Comparison of ENCODE assay signal across 36 cellular contexts in genomic region chr2:4866198-4866597, GRCh38.
"Had no signal": no experiment of that assay in that cellular context is flagged by ENCODE, and none has a peak within 500 bp of the region (broad histone marks: within the 10 kb centered on the region; RNA-seq: fewer than 3 reads in every experiment).

No MANE protein-coding gene starts in this region.

- DNase-seq: activated B cell treated with CpG ODN at 0.5 μM for 24 hours; activated CD4-positive, alpha-beta memory T cell treated with anti-CD3 and anti-CD28 coated beads for 36 hours; activated CD4-positive, alpha-beta T cell treated with anti-CD3 and anti-CD28 coated beads for 4 hours; activated CD4-positive, alpha-beta T cell treated with anti-CD3 and anti-CD28 coated beads, Interleukin-2, amount 10 ng/mL, durations not matched to agents 24 days and 14 days; activated CD4-positive, alpha-beta T cell treated with anti-CD3 and anti-CD28 coated beads, Interleukin-2, amount 50 U/mL, for 1 hour; activated CD4-positive, alpha-beta T cell treated with anti-CD3 and anti-CD28 coated beads, Interleukin-2, amount 50 U/mL, for 4 hours; activated CD4-positive, CD25-positive, alpha-beta regulatory T cell treated with anti-CD3 and anti-CD28 coated beads, Interleukin-2, amount 50 U/mL, for 72 hours; activated CD8-positive, alpha-beta memory T cell treated with anti-CD3 and anti-CD28 coated beads, Interleukin-2, amount 50 U/mL, for 4 hours; activated CD8-positive, alpha-beta T cell treated with anti-CD3 and anti-CD28 coated beads for 36 hours; activated effector memory CD4-positive, alpha-beta T cell treated with anti-CD3 and anti-CD28 coated beads, Interleukin-2, amount 50 U/mL, for 16 hours; activated gamma-delta T cell treated with Interleukin-2 at 50 U/mL for 16 hours; activated naive CD4-positive, alpha-beta T cell; activated naive CD4-positive, alpha-beta T cell treated with anti-CD3 and anti-CD28 coated beads for 36 hours; activated naive CD4-positive, alpha-beta T cell treated with anti-CD3 and anti-CD28 coated beads, Interleukin-2, amount 50 U/mL, for 16 hours; activated naive CD8-positive, alpha-beta T cell treated with anti-CD3 and anti-CD28 coated beads for 36 hours; activated T-cell treated with anti-CD3 and anti-CD28 coated beads for 4 hours; activated T-cell treated with anti-CD3 and anti-CD28 coated beads, Interleukin-2, amount 50 U/mL, for 1 hour; activated T-cell treated with anti-CD3 and anti-CD28 coated beads, Interleukin-2, amount 50 U/mL, for 4 hours; activated T-cell treated with anti-CD3 and anti-CD28 coated beads, Interleukin-2, amount 50 U/mL, for 72 hours; adrenal gland; amniotic stem cell; aorta; body of pancreas; brain microvascular endothelial cell; central memory CD4-positive, alpha-beta T cell; T-helper 1 cell; T-helper 2 cell; T-helper 9 cell had no signal

- H3K36me3 ChIP-seq: adrenal gland, brain microvascular endothelial cell, breast epithelium had no signal

- H3K36me3 Mint-ChIP-seq: activated CD4-positive, alpha-beta memory T cell treated with anti-CD3 and anti-CD28 coated beads for 36 hours; activated naive CD8-positive, alpha-beta T cell treated with anti-CD3 and anti-CD28 coated beads for 36 hours had no signal

- FAIRE-seq: astrocyte had no signal

- ATAC-seq: activated CD8-positive, alpha-beta T cell treated with anti-CD3 and anti-CD28 coated beads for 36 hours; activated naive CD4-positive, alpha-beta T cell treated with anti-CD3 and anti-CD28 coated beads, Interleukin-2, amount 50 U/mL, for 72 hours; activated T-cell treated with anti-CD3 and anti-CD28 coated beads, Interleukin-2, amount 50 U/mL, for 4 hours; activated T-cell treated with anti-CD3 and anti-CD28 coated beads, Interleukin-2, amount 50 U/mL, for 72 hours; activated T-helper 17 cell treated with anti-CD3 and anti-CD28 coated beads, Interleukin-2, amount 50 U/mL, for 72 hours; body of pancreas had no signal

- H3K4me1 Mint-ChIP-seq: activated B cell treated with CpG ODN at 0.5 μM for 24 hours; activated CD4-positive, alpha-beta T cell treated with anti-CD3 and anti-CD28 coated beads, Interleukin-2, amount 10 ng/mL, durations not matched to agents 24 days and 14 days; activated naive CD8-positive, alpha-beta T cell treated with anti-CD3 and anti-CD28 coated beads for 36 hours; activated T-helper 17 cell treated with anti-CD3 and anti-CD28 coated beads, Interleukin-2, amount 50 U/mL, for 72 hours had no signal

- H3K9me3 ChIP-seq: adrenal gland, body of pancreas, breast epithelium had no signal

- H3K27me3 ChIP-seq: adrenal gland, body of pancreas, brain microvascular endothelial cell, breast epithelium had no signal

- H3K27me3 Mint-ChIP-seq: activated B cell treated with CpG ODN at 0.5 μM for 24 hours; activated CD4-positive, alpha-beta memory T cell treated with anti-CD3 and anti-CD28 coated beads for 36 hours; activated CD4-positive, alpha-beta T cell treated with anti-CD3 and anti-CD28 coated beads, Interleukin-2, amount 10 ng/mL, durations not matched to agents 24 days and 14 days; activated CD8-positive, alpha-beta T cell treated with anti-CD3 and anti-CD28 coated beads for 36 hours; activated naive CD8-positive, alpha-beta T cell treated with anti-CD3 and anti-CD28 coated beads for 36 hours; activated T-helper 17 cell treated with anti-CD3 and anti-CD28 coated beads, Interleukin-2, amount 50 U/mL, for 72 hours had no signal

- H3K27ac Mint-ChIP-seq: activated B cell treated with CpG ODN at 0.5 μM for 24 hours; activated CD4-positive, alpha-beta memory T cell treated with anti-CD3 and anti-CD28 coated beads for 36 hours; activated CD4-positive, alpha-beta T cell treated with anti-CD3 and anti-CD28 coated beads, Interleukin-2, amount 10 ng/mL, durations not matched to agents 24 days and 14 days; activated CD8-positive, alpha-beta T cell treated with anti-CD3 and anti-CD28 coated beads for 36 hours; activated naive CD4-positive, alpha-beta T cell treated with anti-CD3 and anti-CD28 coated beads for 36 hours; activated naive CD4-positive, alpha-beta T cell treated with anti-CD3 and anti-CD28 coated beads, Interleukin-2, amount 50 U/mL, for 72 hours; activated naive CD8-positive, alpha-beta T cell treated with anti-CD3 and anti-CD28 coated beads for 36 hours; activated T-cell treated with anti-CD3 and anti-CD28 coated beads, Interleukin-2, amount 50 U/mL, for 72 hours; activated T-helper 1 cell treated with anti-CD3 and anti-CD28 coated beads, Interleukin-12 subunit alpha, Interleukin-12 subunit beta, Interleukin-2, Interleukin-4 antibody, amounts not matched to agents 30 ng/mL and 10 ng/mL and 1 ng/mL, durations not matched to agents 14 hours and 24 hours and 36 hours; activated T-helper 17 cell treated with anti-CD3 and anti-CD28 coated beads, Interleukin-2, amount 50 U/mL, for 72 hours; T-helper 1 cell treated with Interleukin-12 subunit alpha and Interleukin-12 subunit beta and Interleukin-4 antibody, amounts not matched to agents 30 μg/mL and 1 μg/mL, for 36 hours; T-helper 2 cell treated with Interferon-gamma antibody and Interleukin-4, amounts not matched to agents 5 μg/mL and 100 μg/mL, for 36 hours had no signal

- H3K4me3 Mint-ChIP-seq: activated B cell treated with CpG ODN at 0.5 μM for 24 hours; activated CD4-positive, alpha-beta memory T cell treated with anti-CD3 and anti-CD28 coated beads for 36 hours; activated CD4-positive, alpha-beta T cell treated with anti-CD3 and anti-CD28 coated beads, Interleukin-2, amount 10 ng/mL, durations not matched to agents 24 days and 14 days; activated CD8-positive, alpha-beta T cell treated with anti-CD3 and anti-CD28 coated beads for 36 hours; activated naive CD4-positive, alpha-beta T cell treated with anti-CD3 and anti-CD28 coated beads for 36 hours; activated naive CD8-positive, alpha-beta T cell treated with anti-CD3 and anti-CD28 coated beads for 36 hours; activated T-cell treated with anti-CD3 and anti-CD28 coated beads, Interleukin-2, amount 50 U/mL, for 4 hours; activated T-cell treated with anti-CD3 and anti-CD28 coated beads, Interleukin-2, amount 50 U/mL, for 72 hours; activated T-helper 1 cell treated with anti-CD3 and anti-CD28 coated beads, Interleukin-12 subunit alpha, Interleukin-12 subunit beta, Interleukin-2, Interleukin-4 antibody, amounts not matched to agents 30 ng/mL and 10 ng/mL and 1 ng/mL, durations not matched to agents 14 hours and 24 hours and 36 hours; activated T-helper 17 cell treated with anti-CD3 and anti-CD28 coated beads, Interleukin-2, amount 50 U/mL, for 72 hours; T-helper 1 cell treated with Interleukin-12 subunit alpha and Interleukin-12 subunit beta and Interleukin-4 antibody, amounts not matched to agents 30 μg/mL and 1 μg/mL, for 36 hours; T-helper 2 cell treated with Interferon-gamma antibody and Interleukin-4, amounts not matched to agents 5 μg/mL and 100 μg/mL, for 36 hours had no signal

- H3K4me1 ChIP-seq: adrenal gland, body of pancreas, breast epithelium had no signal

- H3K9me3 Mint-ChIP-seq: activated CD4-positive, alpha-beta memory T cell treated with anti-CD3 and anti-CD28 coated beads for 36 hours; activated CD4-positive, alpha-beta T cell treated with anti-CD3 and anti-CD28 coated beads, Interleukin-2, amount 10 ng/mL, durations not matched to agents 24 days and 14 days; activated naive CD4-positive, alpha-beta T cell treated with anti-CD3 and anti-CD28 coated beads for 36 hours; activated T-helper 1 cell treated with anti-CD3 and anti-CD28 coated beads, Interleukin-12 subunit alpha, Interleukin-12 subunit beta, Interleukin-2, Interleukin-4 antibody, amounts not matched to agents 30 ng/mL and 10 ng/mL and 1 ng/mL, durations not matched to agents 14 hours and 24 hours and 36 hours had no signal

- H3K27ac ChIP-seq: adrenal gland, body of pancreas, brain microvascular endothelial cell, breast epithelium, VCaP had no signal

- H3K4me3 ChIP-seq: adrenal gland, body of pancreas, breast epithelium had no signal
